In genomic region chr14:104341532-104342434, GRCh38 we compare ENCODE assay signal across 9 cellular contexts.
A peak's percentile ranks its signal among the peaks of the same experiment; 100 is the strongest.
DNase-seq lines count a peak whose midpoint lies in the region; ATAC-seq and TF ChIP-seq lines count a peak whose summit lies in the region.
"Had no signal": no experiment of that assay in that cellular context is flagged by ENCODE, and none has a peak within 500 bp of the region (broad histone marks: within the 10 kb centered on the region; RNA-seq: fewer than 3 reads in every experiment).

No MANE protein-coding gene starts in this region.

- peaks cover 46 to 79% of the 10 kb centered on the region in 2 donors for H3K27me3 Mint-ChIP-seq in stimulated activated naive B cell treated with anti-CD40 and anti-IgM and Interleukin-4, amounts not matched to agents 10 μg/mL and 1 μg/mL and 100 μg/mL, for 72 hours

- TF ChIP-seq POLR2A in Peyer's patch (IDR thresholded peaks at IDR 0.05), result no peak

- DNase-seq in activated T-cell treated with anti-CD3 and anti-CD28 coated beads for 24 hours (ENCODE audit: low read depth), result peak; percentile 7
- no peak for DNase-seq in activated T-cell treated with anti-CD3 and anti-CD28 coated beads for 4 hours
- DNase-seq in Peyer's patch, result peak in 2 of 3 donors; percentile 73 to 94
- peak; percentile 33 to 74 for DNase-seq in cardiac muscle cell (ENCODE audit: low read depth in 1 of 2, low spot score in 1 of 2)
- no peak for DNase-seq in stimulated activated naive B cell treated with anti-CD40 and anti-IgM and Interleukin-4, amounts not matched to agents 10 μg/mL and 1 μg/mL and 100 μg/mL, for 72 hours
- no peak for DNase-seq in NCI-H2227 (lab: John Stamatoyannopoulos, UW; ENCODE audit: unreplicated experiment)

- H3K9me3 ChIP-seq in Peyer's patch, result peaks cover 0 to 7% (median 0%) of the 10 kb centered on the region in 4 donors
- no peaks in the 10 kb centered on the region for H3K9me3 ChIP-seq in cardiac muscle cell (ENCODE audit: low read depth)

- peaks cover 0 to 6% of the 10 kb centered on the region in 2 donors for H3K36me3 Mint-ChIP-seq in stimulated activated naive B cell treated with anti-CD40 and anti-IgM and Interleukin-4, amounts not matched to agents 10 μg/mL and 1 μg/mL and 100 μg/mL, for 72 hours

- no peak overlapping the region for H3K4me3 Mint-ChIP-seq in stimulated activated naive B cell treated with anti-CD40 and anti-IgM and Interleukin-4, amounts not matched to agents 10 μg/mL and 1 μg/mL and 100 μg/mL, for 72 hours

- no peak overlapping the region for H3K4me3 ChIP-seq in Peyer's patch
- H3K4me3 ChIP-seq in cardiac muscle cell, result no peak overlapping the region

- H3K4me1 Mint-ChIP-seq in stimulated activated naive B cell treated with anti-CD40 and anti-IgM and Interleukin-4, amounts not matched to agents 10 μg/mL and 1 μg/mL and 100 μg/mL, for 72 hours, result no peaks in the 10 kb centered on the region

- H3K9me3 Mint-ChIP-seq in stimulated activated naive B cell treated with anti-CD40 and anti-IgM and Interleukin-4, amounts not matched to agents 10 μg/mL and 1 μg/mL and 100 μg/mL, for 72 hours, result peaks cover 11 to 34% of the 10 kb centered on the region in 2 donors

- H3K27ac ChIP-seq in Peyer's patch (no peak overlapping the region), cardiac muscle cell (no peak overlapping the region)
- H3K27ac ChIP-seq: parathyroid adenoma had no signal

- peak; percentile 57 to 70 for ATAC-seq in stimulated activated naive B cell treated with anti-CD40 and anti-IgM and Interleukin-4, amounts not matched to agents 10 μg/mL and 1 μg/mL and 100 μg/mL, for 72 hours (replicated peaks)
- no peak for ATAC-seq in GM21447 (IDR thresholded peaks at IDR 0.05; ENCODE audit: unreplicated experiment)
- ATAC-seq in GM19463 (IDR thresholded peaks at IDR 0.05; ENCODE audit: unreplicated experiment), result no peak

- TF ChIP-seq CTCF in Peyer's patch (IDR thresholded peaks at IDR 0.05) (peak in 4 of 6 experiments; percentile 28 to 79 (median 71)), cardiac muscle cell (IDR thresholded peaks at IDR 0.05; ENCODE audit: low read depth, low read length) (peak; percentile 13)

- no peak overlapping the region for H3K27ac Mint-ChIP-seq in stimulated activated naive B cell treated with anti-CD40 and anti-IgM and Interleukin-4, amounts not matched to agents 10 μg/mL and 1 μg/mL and 100 μg/mL, for 72 hours

- H3K36me3 ChIP-seq in Peyer's patch (no peaks in the 10 kb centered on the region), cardiac muscle cell (no peaks in the 10 kb centered on the region)

- H3K27me3 ChIP-seq in Peyer's patch (no peaks in the 10 kb centered on the region), cardiac muscle cell (no peaks in the 10 kb centered on the region)

- peaks cover 0 to 6% (median 0%) of the 10 kb centered on the region in 4 donors for H3K4me1 ChIP-seq in Peyer's patch
- no peaks in the 10 kb centered on the region for H3K4me1 ChIP-seq in cardiac muscle cell (ENCODE audit: low read depth)
- H3K4me1 ChIP-seq: parathyroid adenoma had no signal

Comparison
In these comparisons a context has a peak if more than half of its experiments do, and no peak if none do; other contexts are left out.
1. DNase-seq: peak in activated T-cell treated with anti-CD3 and anti-CD28 coated beads for 24 hours (single experiment), Peyer's patch (2 of 3) and cardiac muscle cell (2 of 2); none in activated T-cell treated with anti-CD3 and anti-CD28 coated beads for 4 hours (single experiment), stimulated activated naive B cell treated with anti-CD40 and anti-IgM and Interleukin-4, amounts not matched to agents 10 μg/mL and 1 μg/mL and 100 μg/mL, for 72 hours (single experiment) and NCI-H2227 (single experiment).
2. ATAC-seq: peak in stimulated activated naive B cell treated with anti-CD40 and anti-IgM and Interleukin-4, amounts not matched to agents 10 μg/mL and 1 μg/mL and 100 μg/mL, for 72 hours (2 of 2); none in GM21447 (single experiment) and GM19463 (single experiment).